9 cellular contexts compared by ENCODE assay signal in the genomic region with DNA sequence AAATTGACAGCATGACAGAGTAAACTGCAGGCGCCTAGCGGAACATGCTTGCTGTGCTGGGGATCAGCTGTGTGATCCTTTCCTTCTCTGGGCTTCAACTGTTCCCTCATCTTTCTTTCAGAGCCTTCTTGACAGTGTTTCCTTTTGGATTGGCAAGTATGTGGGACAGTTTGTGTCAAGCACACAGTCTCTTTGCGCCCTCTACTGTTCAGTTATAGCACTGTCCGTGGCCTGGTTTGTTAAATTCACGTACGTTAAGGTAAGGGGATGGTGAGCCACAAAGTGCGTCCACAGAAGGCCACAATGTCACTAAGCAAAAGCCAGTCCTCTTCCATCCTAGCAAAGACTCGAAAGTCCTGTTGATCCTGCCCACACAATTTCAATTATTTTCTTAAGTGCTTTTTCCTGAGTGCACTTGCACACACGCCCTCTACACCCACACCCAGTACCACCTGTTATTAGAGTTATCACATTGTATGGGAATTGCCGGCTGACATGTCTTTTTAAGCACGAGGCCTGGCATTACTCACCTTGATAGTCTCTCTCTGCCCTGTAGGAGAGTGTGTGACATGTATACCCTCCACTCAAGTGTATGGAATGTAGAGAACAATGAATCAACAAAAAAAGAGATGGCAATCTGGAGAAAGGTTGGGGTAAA. TPM values are rescaled to one million over a fixed set of nuclear protein-coding genes. Genes with fewer than 3 reads are reported as not detected.
DNase-seq lines count a peak whose midpoint lies in the region; ATAC-seq and TF ChIP-seq lines count a peak whose summit lies in the region.
"Had no signal": no experiment of that assay in that cellular context is flagged by ENCODE, and none has a peak within 500 bp of the region (broad histone marks: within the 10 kb centered on the region; RNA-seq: fewer than 3 reads in every experiment).

No MANE protein-coding gene starts in this region.

- no peak overlapping the region for H3K4me3 ChIP-seq in mucosa of descending colon

- TF ChIP-seq CTCF in mucosa of descending colon (IDR thresholded peaks at IDR 0.05) (peak; percentile 69), type B pancreatic cell (conservative IDR thresholded peaks at IDR 0.05) (peak; percentile 95)

- ATAC-seq in GM18502 (IDR thresholded peaks at IDR 0.05; ENCODE audit: poor library complexity, unreplicated experiment): peak; percentile 91
- ATAC-seq in HG02840 (IDR thresholded peaks at IDR 0.05; ENCODE audit: low FRiP score, unreplicated experiment): peak; percentile 84
- ATAC-seq in mucosa of descending colon: peak; percentile 94

- DNase-seq in Ammon's horn (ENCODE audit: low spot score) (peak; percentile 87), NCI-H1436 treated with DMSO at 0.1 percent for 48 hours (lab: John Stamatoyannopoulos, UW) (peak; percentile 25), epithelial cell of prostate (ENCODE audit: low read depth, low spot score) (peak; percentile 64), mucosa of descending colon (peak in 2 of 3 donors; percentile 44 to 86), type B pancreatic cell (ENCODE audit: extremely low spot score, unreplicated experiment) (peak; percentile 73)
- DNase-seq in T-helper 2 cell treated with Interferon-gamma antibody and Interleukin-4, amounts not matched to agents 5 μg/mL and 100 μg/mL, for 36 hours (ENCODE audit: low spot score): peak; percentile 35

- no peaks in the 10 kb centered on the region for H3K9me3 ChIP-seq in mucosa of descending colon

- peaks cover 16% of the 10 kb centered on the region for H3K27me3 Mint-ChIP-seq in T-helper 2 cell treated with Interferon-gamma antibody and Interleukin-4, amounts not matched to agents 5 μg/mL and 100 μg/mL, for 36 hours (ENCODE audit: low read depth)
- peaks cover 3% of the 10 kb centered on the region for H3K27me3 Mint-ChIP-seq in type B pancreatic cell

- no peaks in the 10 kb centered on the region for H3K36me3 ChIP-seq in mucosa of descending colon (ENCODE audit: low read depth)

- no peak overlapping the region for H3K27ac Mint-ChIP-seq in T-helper 2 cell treated with Interferon-gamma antibody and Interleukin-4, amounts not matched to agents 5 μg/mL and 100 μg/mL, for 36 hours
- peak overlapping the region; percentile 46 for H3K27ac Mint-ChIP-seq in type B pancreatic cell
- H3K27ac Mint-ChIP-seq: T-cell had no signal

- intact Hi-C loops in mucosa of descending colon (cut with DNase I, micrococcal nuclease): loop anchor here in 1 of 2 donors (5.0 kb wide), 1 partner anchor 78 kb away; no protein-coding TSS in a partner anchor

- no peaks in the 10 kb centered on the region for H3K36me3 Mint-ChIP-seq in T-helper 2 cell treated with Interferon-gamma antibody and Interleukin-4, amounts not matched to agents 5 μg/mL and 100 μg/mL, for 36 hours (ENCODE audit: low read depth)
- no peaks in the 10 kb centered on the region for H3K36me3 Mint-ChIP-seq in type B pancreatic cell
- H3K36me3 Mint-ChIP-seq: T-cell had no signal

- H3K9me3 Mint-ChIP-seq in T-helper 2 cell treated with Interferon-gamma antibody and Interleukin-4, amounts not matched to agents 5 μg/mL and 100 μg/mL, for 36 hours: no peaks in the 10 kb centered on the region
- H3K9me3 Mint-ChIP-seq in type B pancreatic cell: no peaks in the 10 kb centered on the region
- H3K9me3 Mint-ChIP-seq: T-cell had no signal

- no peaks in the 10 kb centered on the region for H3K4me1 ChIP-seq in mucosa of descending colon (ENCODE audit: low read depth)

- no peak overlapping the region for H3K4me3 Mint-ChIP-seq in T-helper 2 cell treated with Interferon-gamma antibody and Interleukin-4, amounts not matched to agents 5 μg/mL and 100 μg/mL, for 36 hours
- peak overlapping the region; percentile 0 for H3K4me3 Mint-ChIP-seq in type B pancreatic cell
- H3K4me3 Mint-ChIP-seq: T-cell had no signal

- H3K27ac ChIP-seq in epithelial cell of prostate: peak overlapping the region; percentile 52

- H3K4me1 Mint-ChIP-seq in T-helper 2 cell treated with Interferon-gamma antibody and Interleukin-4, amounts not matched to agents 5 μg/mL and 100 μg/mL, for 36 hours (ENCODE audit: low read depth): no peaks in the 10 kb centered on the region
- H3K4me1 Mint-ChIP-seq in type B pancreatic cell (ENCODE audit: unreplicated experiment): peaks cover 10% of the 10 kb centered on the region
- H3K4me1 Mint-ChIP-seq: T-cell had no signal

RNA-seq across cellular contexts. Expression of a gene that starts 22.5 kb away (rescaled TPM):
- total RNA-seq in mucosa of descending colon (10 to 100 TPM; 13.2 to 30.3 (median 25.8) TPM), type B pancreatic cell (ENCODE audit: low replicate concordance) (4.9 and 8.1 TPM in 2 replicates)

Comparison
In these comparisons a context has a peak if more than half of its experiments do, and no peak if none do; other contexts are left out.
1. DNase-seq: peak in every context shown above with its lines; median percentile 87 in Ammon's horn; 73 in type B pancreatic cell; 65 in mucosa of descending colon; 64 in epithelial cell of prostate; 35 in T-helper 2 cell treated with Interferon-gamma antibody and Interleukin-4, amounts not matched to agents 5 μg/mL and 100 μg/mL, for 36 hours; 25 in NCI-H1436 treated with DMSO at 0.1 percent for 48 hours.